In genomic region chr5:124599048-124599973, GRCh38 we compare ENCODE assay signal across 8 cellular contexts.
A peak's percentile ranks its signal among the peaks of the same experiment; 100 is the strongest.
DNase-seq lines count a peak whose midpoint lies in the region; ATAC-seq and TF ChIP-seq lines count a peak whose summit lies in the region.

No MANE protein-coding gene starts in this region.

- POLR2A ChIA-PET in WTC11 (lab: Charles Lee): no interaction called here

- ATAC-seq in GM19351 (IDR thresholded peaks at IDR 0.05; ENCODE audit: unreplicated experiment): peak; percentile 67
- no peak for ATAC-seq in WTC11
- peak; percentile 43 to 87 for ATAC-seq in upper lobe of left lung (ENCODE audit: low FRiP score in 2 of 2)
- no peak for ATAC-seq in HG02840 (IDR thresholded peaks at IDR 0.05; ENCODE audit: low FRiP score, unreplicated experiment)

- H3K4me1 Mint-ChIP-seq in WTC11: peaks cover 17% of the 10 kb centered on the region

- H3K27ac Mint-ChIP-seq in WTC11: no peak overlapping the region

- peaks cover 14 to 26% (median 20%) of the 10 kb centered on the region in 4 donors for H3K4me1 ChIP-seq in upper lobe of left lung

- H3K27me3 ChIP-seq in upper lobe of left lung: no peaks in the 10 kb centered on the region

- no peak for TF ChIP-seq EP300 in upper lobe of left lung (IDR thresholded peaks at IDR 0.05)

- CTCF ChIA-PET in WTC11 (lab: Charles Lee): no interaction called here

- H3K9me3 Mint-ChIP-seq in WTC11: no peaks in the 10 kb centered on the region

- no peak overlapping the region for H3K4me3 Mint-ChIP-seq in WTC11

- DNase-seq in LHCN-M2 (ENCODE audit: low read depth) (peak; percentile 93), WTC11 (ENCODE audit: low spot score) (no peak), hippocampal formation (lab: John Stamatoyannopoulos, UW) (peak; percentile 25 to 50), upper lobe of left lung (peak in 1 of 2 donors; percentile 57), erythroblast (lab: John Stamatoyannopoulos, UW) (no peak), hepatic stellate cell (ENCODE audit: low spot score) (no peak)

- H3K36me3 ChIP-seq in upper lobe of left lung: no peaks in the 10 kb centered on the region

- no peaks in the 10 kb centered on the region for H3K36me3 Mint-ChIP-seq in WTC11

- H3K27ac ChIP-seq in upper lobe of left lung: peak overlapping the region; percentile 9 to 63 (median 34)

- 9 to 19% methylated on average over 9 of the region's 9 CpGs for WGBS in upper lobe of left lung, 2 donors

- TF ChIP-seq POLR2A in upper lobe of left lung (IDR thresholded peaks at IDR 0.05): no peak
- TF ChIP-seq POLR2A in erythroblast (IDR thresholded peaks at IDR 0.05; ENCODE audit: low read length): no peak

- H3K4me3 ChIP-seq in upper lobe of left lung: no peak overlapping the region

- no peaks in the 10 kb centered on the region for H3K27me3 Mint-ChIP-seq in WTC11 (ENCODE audit: low read depth)

- TF ChIP-seq CTCF in WTC11 (IDR thresholded peaks at IDR 0.05) (no peak), upper lobe of left lung (IDR thresholded peaks at IDR 0.05) (no peak)

- no peaks in the 10 kb centered on the region for H3K9me3 ChIP-seq in upper lobe of left lung

TF ChIP-seq in WTC11, 78 proteins besides CTCF, POLR2A, EP300 and RAD21:
- TF ChIP-seq SP1 (CRISPR knock-in tag; conservative IDR thresholded peaks at IDR 0.05) (no peak), GABPB1 (CRISPR knock-in tag; IDR thresholded peaks at IDR 0.05) (0 out of 2 replicates have a peak, but pooled peaks have one; percentile 41)
TF ChIP-seq in WTC11: peak in this region for 1.

Comparison
In these comparisons a context has a peak if more than half of its experiments do, and no peak if none do; other contexts are left out.
1. ATAC-seq: peak in GM19351 (single experiment) and upper lobe of left lung (2 of 2); none in WTC11 (single experiment) and HG02840 (single experiment).
2. DNase-seq: peak in LHCN-M2 (single experiment) and hippocampal formation (2 of 2); none in WTC11 (single experiment), erythroblast (0 of 2) and hepatic stellate cell (single experiment).